Comparison of ENCODE assay signal across 18 cellular contexts in the genomic region with DNA sequence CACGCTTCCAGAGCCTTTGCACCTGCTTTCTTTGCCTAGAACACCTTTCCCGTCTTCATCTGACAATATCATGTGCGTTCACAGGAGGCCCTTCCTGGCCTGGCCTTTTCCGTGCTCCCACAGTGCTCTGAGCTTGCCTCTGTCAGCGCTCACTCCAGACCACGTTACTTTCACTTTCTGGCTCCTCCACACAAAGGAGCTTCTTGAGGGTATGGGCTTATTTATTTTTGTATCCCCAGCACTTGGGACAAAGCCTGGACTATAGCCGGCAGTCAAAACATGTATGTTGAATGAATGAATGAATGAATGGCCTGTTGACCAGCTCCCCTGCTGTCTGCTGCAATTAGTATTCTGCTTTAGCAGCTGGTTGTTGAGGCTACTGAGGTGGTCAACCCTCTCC. TPM values are rescaled to one million over a fixed set of nuclear protein-coding genes. Genes with fewer than 3 reads are reported as not detected.
A peak's percentile ranks its signal among the peaks of the same experiment; 100 is the strongest.
DNase-seq lines count a peak whose midpoint lies in the region; ATAC-seq and TF ChIP-seq lines count a peak whose summit lies in the region.
"Had no signal": no experiment of that assay in that cellular context is flagged by ENCODE, and none has a peak within 500 bp of the region (broad histone marks: within the 10 kb centered on the region; RNA-seq: fewer than 3 reads in every experiment).

No MANE protein-coding gene starts in this region.

- no peak overlapping the region for H3K27ac ChIP-seq in DND-41 (ENCODE audit: low read length)
- H3K27ac ChIP-seq: prostate gland, transverse colon had no signal

- peak overlapping the region; percentile 41 for H3K27ac Mint-ChIP-seq in T-helper 17 cell
- H3K27ac Mint-ChIP-seq in activated CD4-positive, alpha-beta memory T cell treated with anti-CD3 and anti-CD28 coated beads, Interleukin-2, amount 10 ng/mL, durations not matched to agents 7 days and 5 days = no peak overlapping the region

- H3K4me2 ChIP-seq in DND-41 (ENCODE audit: insufficient read depth, low read length) = no peak overlapping the region

- POLR2A ChIA-PET in activated CD4-positive, alpha-beta memory T cell treated with anti-CD3 and anti-CD28 coated beads, Interleukin-2, amount 10 ng/mL, durations not matched to agents 7 days and 5 days (lab: Charles Lee) = no interaction called here

- H3K9me3 ChIP-seq in DND-41 (ENCODE audit: insufficient read depth, low read length, severe bottlenecking) (no peaks in the 10 kb centered on the region), T-helper 17 cell (ENCODE audit: control insufficient read depth, low read length, poor library complexity, severe bottlenecking) (no peaks in the 10 kb centered on the region)
- H3K9me3 ChIP-seq: prostate gland, transverse colon had no signal

- peak overlapping the region; percentile 56 for H3K4me3 Mint-ChIP-seq in T-helper 17 cell
- H3K4me3 Mint-ChIP-seq in activated CD4-positive, alpha-beta memory T cell treated with anti-CD3 and anti-CD28 coated beads, Interleukin-2, amount 10 ng/mL, durations not matched to agents 7 days and 5 days = no peak overlapping the region

- CTCF ChIA-PET in activated CD4-positive, alpha-beta memory T cell treated with anti-CD3 and anti-CD28 coated beads, Interleukin-2, amount 10 ng/mL, durations not matched to agents 7 days and 5 days (lab: Charles Lee) = interaction anchor here (0.8 to 1.0 kb wide), 2 partner anchors 72 to 242 kb away, joined by 3 read pairs; no protein-coding TSS in a partner anchor

- no peak overlapping the region for H3K4me3 ChIP-seq in DND-41 (ENCODE audit: low read depth in 1 of 2, low read length in 2 of 2)
- H3K4me3 ChIP-seq: prostate gland, transverse colon had no signal

- DNase-seq in DND-41 (no peak), T-helper 17 cell (no peak), fibroblast of peridontal ligament (ENCODE audit: extremely low read depth) (peak; percentile 52), pons (ENCODE audit: low spot score) (peak; percentile 31)
- DNase-seq in activated CD4-positive, alpha-beta memory T cell treated with anti-CD3 and anti-CD28 coated beads, Interleukin-2, amount 10 ng/mL, durations not matched to agents 7 days and 5 days = no peak
- DNase-seq: activated CD4-positive, alpha-beta T cell treated with anti-CD3 and anti-CD28 coated beads, Interleukin-2, amount 50 U/mL, for 4 hours; effector memory CD4-positive, alpha-beta T cell; NCI-H1694; NCI-H510A; stimulated activated CD4-positive, alpha-beta T cell treated with anti-CD3 and anti-CD28 coated beads, Interleukin-2, amount 100 ng/mL, for 24 hours; T-helper 2 cell; transverse colon had no signal

- no peaks in the 10 kb centered on the region for H3K4me1 ChIP-seq in DND-41 (ENCODE audit: insufficient read depth, low read length)
- H3K4me1 ChIP-seq: prostate gland had no signal

- peaks cover 69% of the 10 kb centered on the region for H3K27me3 Mint-ChIP-seq in T-helper 17 cell
- H3K27me3 Mint-ChIP-seq in activated CD4-positive, alpha-beta memory T cell treated with anti-CD3 and anti-CD28 coated beads, Interleukin-2, amount 10 ng/mL, durations not matched to agents 7 days and 5 days = peaks cover 56% of the 10 kb centered on the region

- peaks cover 10% of the 10 kb centered on the region for H3K36me3 Mint-ChIP-seq in T-helper 17 cell (ENCODE audit: low read depth)
- no peaks in the 10 kb centered on the region for H3K36me3 Mint-ChIP-seq in activated CD4-positive, alpha-beta memory T cell treated with anti-CD3 and anti-CD28 coated beads, Interleukin-2, amount 10 ng/mL, durations not matched to agents 7 days and 5 days (ENCODE audit: low read depth)

- no peak overlapping the region for H2AFZ ChIP-seq in DND-41 (ENCODE audit: low read depth, low read length)

- no peaks in the 10 kb centered on the region for H3K9me3 Mint-ChIP-seq in activated CD4-positive, alpha-beta memory T cell treated with anti-CD3 and anti-CD28 coated beads, Interleukin-2, amount 10 ng/mL, durations not matched to agents 7 days and 5 days

- ATAC-seq in DND-41 (ENCODE audit: insufficient read depth, low read depth) (peak; percentile 44; the same call in 1 of the 3 replicates), T-helper 17 cell (no peak), GM21515 (IDR thresholded peaks at IDR 0.05; ENCODE audit: unreplicated experiment) (no peak), HG02798 (IDR thresholded peaks at IDR 0.05; ENCODE audit: poor library complexity, unreplicated experiment) (no peak), HG03135 (IDR thresholded peaks at IDR 0.05; ENCODE audit: unreplicated experiment) (no peak)

- H3K36me3 ChIP-seq in DND-41 (ENCODE audit: insufficient read depth, low read length) = no peaks in the 10 kb centered on the region
- H3K36me3 ChIP-seq: prostate gland had no signal

- no peak for TF ChIP-seq CTCF in DND-41 (IDR thresholded peaks at IDR 0.05; ENCODE audit: borderline replicate concordance, extremely low read depth, low read length, poor library complexity, severe bottlenecking)

- no peaks in the 10 kb centered on the region for H3K79me2 ChIP-seq in DND-41 (ENCODE audit: insufficient read depth, low read length)

- peaks cover 23% of the 10 kb centered on the region for H3K4me1 Mint-ChIP-seq in T-helper 17 cell
- H3K4me1 Mint-ChIP-seq in activated CD4-positive, alpha-beta memory T cell treated with anti-CD3 and anti-CD28 coated beads, Interleukin-2, amount 10 ng/mL, durations not matched to agents 7 days and 5 days = peaks cover 13% of the 10 kb centered on the region

- H3K9ac ChIP-seq in DND-41 (ENCODE audit: low read depth, low read length) = no peak overlapping the region

- H4K20me1 ChIP-seq in DND-41 (ENCODE audit: insufficient read depth, low read length) = no peaks in the 10 kb centered on the region

- peaks cover 26% of the 10 kb centered on the region for H3K27me3 ChIP-seq in DND-41 (ENCODE audit: insufficient read depth, low read length, poor library complexity)

RNA-seq across cellular contexts. Expression of gene LRRC71, which starts 11.1 kb away (rescaled TPM):
- total RNA-seq in T-helper 17 cell = not detected
- not detected for total RNA-seq in activated CD4-positive, alpha-beta memory T cell treated with anti-CD3 and anti-CD28 coated beads, Interleukin-2, amount 10 ng/mL, durations not matched to agents 7 days and 5 days
- total RNA-seq: LHCN-M2, myocyte had no signal

RNA-seq across cellular contexts. Expression of gene PEAR1, which starts 38.0 kb away (rescaled TPM):
- 10 to 100 TPM in 1 of 2 donors, under 1 TPM in 1; 0.42 to 17.7 TPM for total RNA-seq in T-helper 17 cell
- total RNA-seq in activated CD4-positive, alpha-beta memory T cell treated with anti-CD3 and anti-CD28 coated beads, Interleukin-2, amount 10 ng/mL, durations not matched to agents 7 days and 5 days = under 1 TPM in 1 of 2 experiments, not detected in 1; 0.05 TPM

Comparison
In these comparisons a context has a peak if more than half of its experiments do, and no peak if none do; other contexts are left out.
1. DNase-seq: peak in fibroblast of peridontal ligament (single experiment) and pons (single experiment); none in DND-41 (single experiment), T-helper 17 cell (0 of 3) and activated CD4-positive, alpha-beta memory T cell treated with anti-CD3 and anti-CD28 coated beads, Interleukin-2, amount 10 ng/mL, durations not matched to agents 7 days and 5 days (single experiment).